Comparison of ENCODE assay signal across 20 cellular contexts in the genomic region with DNA sequence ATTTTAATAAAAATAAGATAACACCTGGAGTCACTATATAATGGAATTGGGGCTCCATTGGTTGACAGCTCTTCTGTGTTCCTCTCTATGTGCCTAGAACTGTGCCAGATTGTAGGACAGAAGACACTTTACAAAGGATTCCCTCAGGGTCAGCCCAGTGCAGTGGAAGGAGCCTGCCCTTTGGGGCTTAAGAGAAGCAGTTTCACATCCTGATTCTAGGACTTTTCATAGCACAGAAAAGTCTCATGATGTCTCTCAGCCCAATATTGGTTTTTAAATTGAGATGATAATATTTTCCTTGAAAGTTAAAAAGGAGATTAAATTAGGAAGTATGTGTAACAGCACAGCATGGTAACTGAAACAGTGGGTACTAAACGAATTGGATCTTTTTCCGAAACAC. TPM values are rescaled to one million over a fixed set of nuclear protein-coding genes. Genes with fewer than 3 reads are reported as not detected.
"Had no signal": no experiment of that assay in that cellular context is flagged by ENCODE, and none has a peak within 500 bp of the region (broad histone marks: within the 10 kb centered on the region; RNA-seq: fewer than 3 reads in every experiment).

No MANE protein-coding gene starts in this region.

- ATAC-seq: esophagus mucosa, lower lobe of right lung, sciatic nerve had no signal

- H3K36me3 ChIP-seq: prostate gland had no signal

- H3K4me3 ChIP-seq: lower lobe of right lung, prostate gland, spleen had no signal

- H3K4me1 ChIP-seq: prostate gland had no signal

- H3K36me3 Mint-ChIP-seq: WTC11 had no signal

- H3K27me3 Mint-ChIP-seq: activated CD4-positive, alpha-beta T cell treated with anti-CD3 and anti-CD28 coated beads, Interleukin-2, amount 10 ng/mL, durations not matched to agents 7 days and 5 days; activated naive CD8-positive, alpha-beta T cell treated with anti-CD3 and anti-CD28 coated beads for 36 hours had no signal

- H3K4me1 Mint-ChIP-seq: nephron had no signal

- H3K9me3 ChIP-seq: lower lobe of right lung, prostate gland, spleen had no signal

- H3K27me3 ChIP-seq: spleen had no signal

- H3K4me3 Mint-ChIP-seq: activated CD4-positive, alpha-beta T cell treated with anti-CD3 and anti-CD28 coated beads, Interleukin-2, amount 10 ng/mL, durations not matched to agents 7 days and 5 days; activated naive CD8-positive, alpha-beta T cell treated with anti-CD3 and anti-CD28 coated beads for 36 hours; nephron; WTC11 had no signal

- DNase-seq: activated CD4-positive, alpha-beta T cell treated with anti-CD3 and anti-CD28 coated beads, Interleukin-2, amount 10 ng/mL, durations not matched to agents 7 days and 5 days; activated CD8-positive, alpha-beta memory T cell treated with anti-CD3 and anti-CD28 coated beads for 24 hours; activated effector memory CD4-positive, alpha-beta T cell treated with Interleukin-2 at 50 U/mL for 16 hours; activated naive CD8-positive, alpha-beta T cell treated with anti-CD3 and anti-CD28 coated beads for 36 hours; anterior cingulate cortex; glutamatergic neuron; lower lobe of right lung; spleen; stimulated activated CD4-positive, alpha-beta T cell treated with anti-CD3 and anti-CD28 coated beads, Interleukin-1b, Interleukin-23, amount 100 ng/mL, for 48 hours; stimulated activated naive CD4-positive, alpha-beta T cell treated with Interleukin-2 at 50 U/mL for 16 hours; trophoblast cell had no signal

- H3K27ac Mint-ChIP-seq: activated CD4-positive, alpha-beta T cell treated with anti-CD3 and anti-CD28 coated beads, Interleukin-2, amount 10 ng/mL, durations not matched to agents 7 days and 5 days; nephron; WTC11 had no signal

- H3K27ac ChIP-seq: lower lobe of right lung, prostate gland had no signal

- H3K9me3 Mint-ChIP-seq: activated CD4-positive, alpha-beta T cell treated with anti-CD3 and anti-CD28 coated beads, Interleukin-2, amount 10 ng/mL, durations not matched to agents 7 days and 5 days; activated naive CD8-positive, alpha-beta T cell treated with anti-CD3 and anti-CD28 coated beads for 36 hours; nephron had no signal

RNA-seq across cellular contexts. Expression of a gene that starts 19.5 kb away (rescaled TPM):
- total RNA-seq: chondrocyte, dermis microvascular lymphatic vessel endothelial cell, fibroblast of villous mesenchyme, sciatic nerve had no signal

RNA-seq across cellular contexts. Expression of a gene that starts 37.8 kb away (rescaled TPM):
- total RNA-seq: activated CD4-positive, alpha-beta T cell treated with anti-CD3 and anti-CD28 coated beads, Interleukin-2, amount 10 ng/mL, durations not matched to agents 7 days and 5 days; activated naive CD8-positive, alpha-beta T cell treated with anti-CD3 and anti-CD28 coated beads for 36 hours; chondrocyte; dermis microvascular lymphatic vessel endothelial cell; esophagus mucosa; fibroblast of villous mesenchyme; prostate gland had no signal

RNA-seq across cellular contexts. Expression of a gene that starts 52.7 kb away (rescaled TPM):
- total RNA-seq: activated CD4-positive, alpha-beta T cell treated with anti-CD3 and anti-CD28 coated beads, Interleukin-2, amount 10 ng/mL, durations not matched to agents 7 days and 5 days; dermis microvascular lymphatic vessel endothelial cell; fibroblast of villous mesenchyme; T-helper 1 cell treated with Interleukin-12 subunit alpha and Interleukin-12 subunit beta and Interleukin-4 antibody, amounts not matched to agents 30 ng/mL and 1 ng/mL, for 36 hours had no signal
